In the genomic region with DNA sequence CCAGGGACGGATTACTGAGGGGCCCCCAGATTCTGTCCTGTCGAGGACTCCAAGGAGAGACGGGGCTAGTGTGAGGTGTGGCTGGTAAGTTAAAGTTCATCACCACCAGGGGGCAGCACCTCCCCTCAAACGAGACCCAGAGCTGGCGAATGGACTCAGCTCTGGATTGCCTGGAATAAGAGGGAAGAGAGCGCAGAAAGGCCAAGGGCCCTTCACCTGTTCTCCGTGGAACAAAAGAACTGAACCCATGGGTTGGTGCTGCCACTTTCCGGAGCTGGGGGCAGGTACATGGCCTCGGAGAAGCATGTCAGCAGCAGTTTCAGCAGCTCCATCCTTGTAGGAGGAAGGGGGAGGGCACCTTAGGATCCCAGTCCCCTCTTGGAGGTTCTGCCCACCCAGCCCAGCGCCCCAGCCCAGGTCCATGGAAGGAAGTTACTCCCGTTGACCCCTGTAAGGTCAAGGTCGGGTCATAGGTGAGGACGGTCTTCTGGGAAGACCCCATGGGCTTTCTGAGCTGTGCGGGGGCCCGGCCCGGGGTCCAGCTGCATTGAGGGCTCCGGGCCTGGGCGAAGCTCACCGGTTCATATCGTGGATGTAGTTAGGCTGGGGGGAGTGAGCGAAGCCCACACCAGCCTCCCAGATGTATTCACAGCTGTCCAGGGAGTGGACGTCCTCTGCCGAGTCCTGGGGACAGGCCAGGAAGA, we compare ENCODE assay signal across 8 cellular contexts. TPM values are rescaled to one million over a fixed set of nuclear protein-coding genes. Genes with fewer than 3 reads are reported as not detected.
A peak's percentile ranks its signal among the peaks of the same experiment; 100 is the strongest.
DNase-seq lines count a peak whose midpoint lies in the region; ATAC-seq and TF ChIP-seq lines count a peak whose summit lies in the region.

No MANE protein-coding gene starts in this region.

- POLR2A ChIA-PET in AG04450 (lab: Yijun Ruan, JAX), result interaction anchor here (0.6 to 1.7 kb wide), 4 partner anchors 50 to 89 kb away, joined by 3 to 10 read pairs (median 6); a partner anchor contains a TSS

- ATAC-seq in HG02571 (IDR thresholded peaks at IDR 0.05; ENCODE audit: unreplicated experiment), result no peak

- no peak overlapping the region for H3K27ac ChIP-seq in AG04450 (ENCODE audit: low read depth, low read length)

- CTCF ChIA-PET in AG04450 (lab: Charles Lee), result interaction anchor here (0.5 to 3.9 kb wide), 50 partner anchors 8 to 1185 kb away, joined by 3 to 62 read pairs (median 4); a partner anchor contains a TSS

- H3K4me3 ChIP-seq in AG04450 (ENCODE audit: low read depth, low read length), result no peak overlapping the region
- H3K4me3 ChIP-seq in cardiac fibroblast (replicated peaks in 1 of 2; ENCODE audit: low read depth in 2 of 2, low read length in 2 of 2), result no peak overlapping the region
- no peak overlapping the region for H3K4me3 ChIP-seq in kidney epithelial cell (ENCODE audit: low read depth, low read length)

- TF ChIP-seq CTCF in AG04450 (IDR thresholded peaks at IDR 0.05; ENCODE audit: low read depth, low read length) (peak; percentile 70), cardiac fibroblast (IDR thresholded peaks at IDR 0.05; ENCODE audit: low read depth, low read length) (peak; percentile 62), kidney epithelial cell (IDR thresholded peaks at IDR 0.05; ENCODE audit: insufficient read depth, low read length, poor library complexity, severe bottlenecking) (peak; percentile 62)

- peak; percentile 61 for DNase-seq in AG04450 (ENCODE audit: low read depth, low spot score)
- peak; percentile 30 for DNase-seq in GOT3 (lab: John Stamatoyannopoulos, UW)
- peak; percentile 91 for DNase-seq in NCI-H345 (lab: John Stamatoyannopoulos, UW)
- DNase-seq in activated CD4-positive, CD25-positive, alpha-beta regulatory T cell treated with anti-CD3 and anti-CD28 coated beads, Interleukin-2, amount 50 U/mL, for 16 hours (ENCODE audit: low read depth, low spot score), result peak; percentile 68
- DNase-seq in cardiac fibroblast (ENCODE audit: low read depth in 2 of 2), result peak; percentile 91
- DNase-seq in kidney epithelial cell (ENCODE audit: low read depth), result peak; percentile 41
- DNase-seq in stimulated activated CD4-positive, alpha-beta T cell treated with anti-CD3 and anti-CD28 coated beads, Interleukin-1b, Interleukin-23, amount 100 ng/mL, for 24 hours (ENCODE audit: low read depth in 4 of 4, low spot score in 1 of 4), result peak; percentile 74 to 89 (median 81)

- H3K9me3 ChIP-seq in AG04450 (ENCODE audit: control insufficient read depth, insufficient read depth, low read length), result no peaks in the 10 kb centered on the region; the same call in 1 of the 2 replicates

- no peaks in the 10 kb centered on the region for H3K27me3 ChIP-seq in AG04450 (ENCODE audit: control insufficient read depth, insufficient read depth, low read length)
- no peaks in the 10 kb centered on the region for H3K27me3 ChIP-seq in kidney epithelial cell (ENCODE audit: control insufficient read depth, insufficient read depth, low read length)

- H3K36me3 ChIP-seq in kidney epithelial cell (ENCODE audit: control insufficient read depth, insufficient read depth, low read length), result peaks cover 2% of the 10 kb centered on the region

RNA-seq across cellular contexts. Expression of a gene that starts 10.8 kb away (rescaled TPM):
- polyA plus RNA-seq in AG04450 (2011; rRNA removed), result 1.4 and 1.8 TPM in 2 replicates
- polyA minus RNA-seq in AG04450 (2011; rRNA and poly(A)+ RNA removed), result 1.1 and 1.6 TPM in 2 replicates
- total RNA-seq in kidney epithelial cell, result 25.2 and 28.5 TPM in 2 replicates

RNA-seq across cellular contexts. Expression of a gene that starts 25.6 kb away (rescaled TPM):
- polyA plus RNA-seq in AG04450 (2011; rRNA removed), result 8.4 and 11.4 TPM in 2 replicates
- 8.4 and 9.2 TPM in 2 replicates for polyA minus RNA-seq in AG04450 (2011; rRNA and poly(A)+ RNA removed)
- 51.9 and 52.3 TPM in 2 replicates for total RNA-seq in kidney epithelial cell

RNA-seq across cellular contexts. Expression of a gene that starts 26.1 kb away (rescaled TPM):
- polyA plus RNA-seq in AG04450 (2011; rRNA removed), result not detected in 2 replicates
- polyA minus RNA-seq in AG04450 (2011; rRNA and poly(A)+ RNA removed), result not detected in 2 replicates
- not detected in 2 replicates for total RNA-seq in kidney epithelial cell

RNA-seq across cellular contexts. Expression of a gene that starts 37.7 kb away (rescaled TPM):
- polyA plus RNA-seq in AG04450 (2011; rRNA removed), result not detected in 2 replicates
- polyA minus RNA-seq in AG04450 (2011; rRNA and poly(A)+ RNA removed), result not detected in 2 replicates
- not detected in 2 replicates for total RNA-seq in kidney epithelial cell

RNA-seq across cellular contexts. Expression of a gene that starts 38.8 kb away (rescaled TPM):
- not detected in 2 replicates for polyA plus RNA-seq in AG04450 (2011; rRNA removed)
- polyA minus RNA-seq in AG04450 (2011; rRNA and poly(A)+ RNA removed), result not detected in 2 replicates
- total RNA-seq in kidney epithelial cell, result not detected in 2 replicates

Comparison
In these comparisons a context has a peak if more than half of its experiments do, and no peak if none do; other contexts are left out.
1. DNase-seq: peak in every context shown above with its lines; median percentile 91 in NCI-H345; 91 in cardiac fibroblast; 81 in stimulated activated CD4-positive, alpha-beta T cell treated with anti-CD3 and anti-CD28 coated beads, Interleukin-1b, Interleukin-23, amount 100 ng/mL, for 24 hours; 68 in activated CD4-positive, CD25-positive, alpha-beta regulatory T cell treated with anti-CD3 and anti-CD28 coated beads, Interleukin-2, amount 50 U/mL, for 16 hours; 61 in AG04450; 41 in kidney epithelial cell; 30 in GOT3.